In the genomic region with DNA sequence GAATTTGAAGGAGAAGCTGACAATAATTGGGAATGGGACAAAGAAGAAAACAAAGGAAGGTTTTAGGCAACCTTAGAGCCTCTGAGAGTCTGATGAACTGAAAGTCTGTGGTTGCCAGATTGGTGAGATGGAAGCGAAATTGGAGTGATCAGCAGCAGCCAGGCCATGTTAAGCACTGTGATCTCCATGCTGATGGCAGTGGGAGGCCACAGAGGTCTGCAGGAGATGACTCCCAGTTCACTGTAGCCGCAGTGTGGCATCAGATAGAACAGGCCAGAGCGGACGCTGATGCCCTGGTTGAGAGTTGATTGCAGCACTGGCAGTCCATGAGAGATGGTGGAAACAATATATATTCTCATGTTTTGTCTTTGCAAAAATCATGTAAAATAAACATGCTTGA, we compare ENCODE assay signal across 1 cellular context.
TF ChIP-seq lines count a peak whose summit lies in the region.

No MANE protein-coding gene starts in this region.

TF ChIP-seq in WTC11, 78 proteins besides CTCF, POLR2A, EP300 and RAD21 (continued from another document):
- TF ChIP-seq, protein P1, sequence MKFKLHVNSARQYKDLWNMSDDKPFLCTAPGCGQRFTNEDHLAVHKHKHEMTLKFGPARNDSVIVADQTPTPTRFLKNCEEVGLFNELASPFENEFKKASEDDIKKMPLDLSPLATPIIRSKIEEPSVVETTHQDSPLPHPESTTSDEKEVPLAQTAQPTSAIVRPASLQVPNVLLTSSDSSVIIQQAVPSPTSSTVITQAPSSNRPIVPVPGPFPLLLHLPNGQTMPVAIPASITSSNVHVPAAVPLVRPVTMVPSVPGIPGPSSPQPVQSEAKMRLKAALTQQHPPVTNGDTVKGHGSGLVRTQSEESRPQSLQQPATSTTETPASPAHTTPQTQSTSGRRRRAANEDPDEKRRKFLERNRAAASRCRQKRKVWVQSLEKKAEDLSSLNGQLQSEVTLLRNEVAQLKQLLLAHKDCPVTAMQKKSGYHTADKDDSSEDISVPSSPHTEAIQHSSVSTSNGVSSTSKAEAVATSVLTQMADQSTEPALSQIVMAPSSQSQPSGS (CRISPR knock-in tag; IDR thresholded peaks at IDR 0.05; ENCODE audit: borderline replicate concordance, low read depth): no peak
- TF ChIP-seq E2F5 (CRISPR knock-in tag; IDR thresholded peaks at IDR 0.05): no peak
- TF ChIP-seq ERG (CRISPR knock-in tag; IDR thresholded peaks at IDR 0.05): no peak
- no peak for TF ChIP-seq ELF4 (CRISPR knock-in tag; IDR thresholded peaks at IDR 0.05; ENCODE audit: low read depth)
- TF ChIP-seq, protein P2, sequence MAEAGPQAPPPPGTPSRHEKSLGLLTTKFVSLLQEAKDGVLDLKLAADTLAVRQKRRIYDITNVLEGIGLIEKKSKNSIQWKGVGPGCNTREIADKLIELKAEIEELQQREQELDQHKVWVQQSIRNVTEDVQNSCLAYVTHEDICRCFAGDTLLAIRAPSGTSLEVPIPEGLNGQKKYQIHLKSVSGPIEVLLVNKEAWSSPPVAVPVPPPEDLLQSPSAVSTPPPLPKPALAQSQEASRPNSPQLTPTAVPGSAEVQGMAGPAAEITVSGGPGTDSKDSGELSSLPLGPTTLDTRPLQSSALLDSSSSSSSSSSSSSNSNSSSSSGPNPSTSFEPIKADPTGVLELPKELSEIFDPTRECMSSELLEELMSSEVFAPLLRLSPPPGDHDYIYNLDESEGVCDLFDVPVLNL (CRISPR knock-in tag; IDR thresholded peaks at IDR 0.05; ENCODE audit: borderline replicate concordance, low read depth): no peak
- TF ChIP-seq CREM (CRISPR knock-in tag; IDR thresholded peaks at IDR 0.05): no peak
- no peak for TF ChIP-seq RORB (CRISPR knock-in tag; IDR thresholded peaks at IDR 0.05)
- TF ChIP-seq TP53 (CRISPR knock-in tag; IDR thresholded peaks at IDR 0.05): no peak
- no peak for TF ChIP-seq MYBL2 (CRISPR knock-in tag; IDR thresholded peaks at IDR 0.05)
- TF ChIP-seq, protein P3, sequence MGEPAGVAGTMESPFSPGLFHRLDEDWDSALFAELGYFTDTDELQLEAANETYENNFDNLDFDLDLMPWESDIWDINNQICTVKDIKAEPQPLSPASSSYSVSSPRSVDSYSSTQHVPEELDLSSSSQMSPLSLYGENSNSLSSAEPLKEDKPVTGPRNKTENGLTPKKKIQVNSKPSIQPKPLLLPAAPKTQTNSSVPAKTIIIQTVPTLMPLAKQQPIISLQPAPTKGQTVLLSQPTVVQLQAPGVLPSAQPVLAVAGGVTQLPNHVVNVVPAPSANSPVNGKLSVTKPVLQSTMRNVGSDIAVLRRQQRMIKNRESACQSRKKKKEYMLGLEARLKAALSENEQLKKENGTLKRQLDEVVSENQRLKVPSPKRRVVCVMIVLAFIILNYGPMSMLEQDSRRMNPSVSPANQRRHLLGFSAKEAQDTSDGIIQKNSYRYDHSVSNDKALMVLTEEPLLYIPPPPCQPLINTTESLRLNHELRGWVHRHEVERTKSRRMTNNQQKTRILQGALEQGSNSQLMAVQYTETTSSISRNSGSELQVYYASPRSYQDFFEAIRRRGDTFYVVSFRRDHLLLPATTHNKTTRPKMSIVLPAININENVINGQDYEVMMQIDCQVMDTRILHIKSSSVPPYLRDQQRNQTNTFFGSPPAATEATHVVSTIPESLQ (CRISPR knock-in tag; IDR thresholded peaks at IDR 0.05): no peak
- TF ChIP-seq OVOL2 (CRISPR knock-in tag; IDR thresholded peaks at IDR 0.05; ENCODE audit: borderline replicate concordance): no peak
TF ChIP-seq in WTC11: peak in this region for 0.
